8 cellular contexts compared by ENCODE assay signal in genomic region chr13:74290324-74290773, GRCh38.
DNase-seq lines count a peak whose midpoint lies in the region; ATAC-seq and TF ChIP-seq lines count a peak whose summit lies in the region.

No MANE protein-coding gene starts in this region.

- H3K27ac ChIP-seq in brain microvascular endothelial cell = no peak overlapping the region

- no peak overlapping the region for H3K4me3 ChIP-seq in brain microvascular endothelial cell (ENCODE audit: low read depth, low read length)

- H3K27ac Mint-ChIP-seq in stimulated activated memory B cell treated with anti-CD40 and anti-IgM and Interleukin-4, amounts not matched to agents 10 μg/mL and 1 μg/mL and 100 μg/mL, for 72 hours = peak overlapping the region; percentile 75

- TF ChIP-seq CTCF in brain microvascular endothelial cell (IDR thresholded peaks at IDR 0.05; ENCODE audit: low read depth, low read length, missing control alignments) = no peak

- ATAC-seq in GM21447 (IDR thresholded peaks at IDR 0.05; ENCODE audit: unreplicated experiment) = peak; percentile 41
- peak; percentile 95 for ATAC-seq in stimulated activated memory B cell treated with anti-CD40 and anti-IgM and Interleukin-4, amounts not matched to agents 10 μg/mL and 1 μg/mL and 100 μg/mL, for 72 hours

- in situ Hi-C loops in brain microvascular endothelial cell (cut with HindIII; ENCODE audit: low pct_ligation_motif_present, low sequenced_read_pairs) = no loop called here

- no peaks in the 10 kb centered on the region for H3K36me3 Mint-ChIP-seq in stimulated activated memory B cell treated with anti-CD40 and anti-IgM and Interleukin-4, amounts not matched to agents 10 μg/mL and 1 μg/mL and 100 μg/mL, for 72 hours

- H3K9me3 Mint-ChIP-seq in stimulated activated memory B cell treated with anti-CD40 and anti-IgM and Interleukin-4, amounts not matched to agents 10 μg/mL and 1 μg/mL and 100 μg/mL, for 72 hours = no peaks in the 10 kb centered on the region

- H3K27me3 ChIP-seq in brain microvascular endothelial cell (replicated peaks) = no peaks in the 10 kb centered on the region

- no peaks in the 10 kb centered on the region for H3K36me3 ChIP-seq in brain microvascular endothelial cell (replicated peaks)

- H3K4me1 Mint-ChIP-seq in stimulated activated memory B cell treated with anti-CD40 and anti-IgM and Interleukin-4, amounts not matched to agents 10 μg/mL and 1 μg/mL and 100 μg/mL, for 72 hours = peaks cover 50% of the 10 kb centered on the region

- DNase-seq in DMS79 treated with DMSO at 0.1 percent for 48 hours (lab: John Stamatoyannopoulos, UW) = peak; percentile 87
- peak; percentile 83 for DNase-seq in HT1080 (ENCODE audit: low read depth)
- peak; percentile 37 for DNase-seq in RPMI8226
- DNase-seq in brain microvascular endothelial cell = peak; percentile 78
- DNase-seq in iris pigment epithelial cell (ENCODE audit: low read depth) = peak; percentile 95
- no peak for DNase-seq in T-helper 9 cell

- H3K4me3 Mint-ChIP-seq in stimulated activated memory B cell treated with anti-CD40 and anti-IgM and Interleukin-4, amounts not matched to agents 10 μg/mL and 1 μg/mL and 100 μg/mL, for 72 hours = peak overlapping the region; percentile 70

- H3K27me3 Mint-ChIP-seq in stimulated activated memory B cell treated with anti-CD40 and anti-IgM and Interleukin-4, amounts not matched to agents 10 μg/mL and 1 μg/mL and 100 μg/mL, for 72 hours = no peaks in the 10 kb centered on the region
